Comparison of ENCODE assay signal across 21 cellular contexts in the genomic region with DNA sequence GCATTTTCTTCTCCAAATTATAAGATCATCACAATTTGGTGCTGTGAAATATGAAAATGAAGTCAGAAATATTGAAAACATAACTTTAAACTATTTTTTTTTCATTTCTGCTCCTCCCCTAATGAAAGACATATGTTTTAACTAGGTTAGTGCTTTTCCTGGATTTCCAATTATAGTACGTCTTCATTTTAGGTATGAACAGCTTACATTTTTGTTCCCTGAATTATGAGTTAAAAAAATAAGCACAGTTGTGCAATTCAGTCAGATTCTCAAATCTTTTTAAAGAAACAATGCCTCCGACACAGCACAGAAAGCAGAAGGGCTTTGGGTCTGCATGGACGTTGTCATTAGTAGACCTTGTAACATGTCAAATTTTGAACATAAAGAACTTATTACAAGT.
DNase-seq lines count a peak whose midpoint lies in the region; ATAC-seq and TF ChIP-seq lines count a peak whose summit lies in the region.
"Had no signal": no experiment of that assay in that cellular context is flagged by ENCODE, and none has a peak within 500 bp of the region (broad histone marks: within the 10 kb centered on the region; RNA-seq: fewer than 3 reads in every experiment).

No MANE protein-coding gene starts in this region.

- H3K9me3 ChIP-seq in smooth muscle cell (replicated peaks; ENCODE audit: low read depth), result no peaks in the 10 kb centered on the region
- no peaks in the 10 kb centered on the region for H3K9me3 ChIP-seq in Peyer's patch
- H3K9me3 ChIP-seq: breast epithelium, colonic mucosa, esophagus muscularis mucosa had no signal

- H3K4me2 ChIP-seq in smooth muscle cell, result peak overlapping the region; percentile 37

- ATAC-seq in SK-N-SH treated with all-trans-retinoic acid at 6 μM for 48 hours, result peak; percentile 71
- ATAC-seq: activated CD4-positive, CD25-positive, alpha-beta regulatory T cell treated with anti-CD3 and anti-CD28 coated beads, Interleukin-2, amount 50 U/mL, for 24 hours; activated CD8-positive, alpha-beta T cell treated with anti-CD3 and anti-CD28 coated beads, Interleukin-2, amount 10 ng/mL, durations not matched to agents 7 days and 5 days; left cardiac atrium; PC-3 had no signal

- TF ChIP-seq CTCF in smooth muscle cell (IDR thresholded peaks at IDR 0.05; ENCODE audit: borderline replicate concordance, insufficient read depth, poor library complexity, severe bottlenecking) (no peak), Peyer's patch (IDR thresholded peaks at IDR 0.05) (no peak)

- no peaks in the 10 kb centered on the region for H3K27me3 ChIP-seq in smooth muscle cell (ENCODE audit: low read depth)
- no peaks in the 10 kb centered on the region for H3K27me3 ChIP-seq in Peyer's patch
- H3K27me3 ChIP-seq: breast epithelium, colonic mucosa, esophagus muscularis mucosa had no signal

- no peak for TF ChIP-seq POLR2A in Peyer's patch (IDR thresholded peaks at IDR 0.05)

- H3K4me3 ChIP-seq in smooth muscle cell (no peak overlapping the region), Peyer's patch (no peak overlapping the region)
- H3K4me3 ChIP-seq: breast epithelium, colonic mucosa, esophagus muscularis mucosa had no signal

- no peak overlapping the region for H3K9ac ChIP-seq in smooth muscle cell (ENCODE audit: low read depth)

- peaks cover 8% of the 10 kb centered on the region for H3K4me1 ChIP-seq in smooth muscle cell (ENCODE audit: low read depth)
- H3K4me1 ChIP-seq in Peyer's patch, result no peaks in the 10 kb centered on the region
- H3K4me1 ChIP-seq: breast epithelium, colonic mucosa, esophagus muscularis mucosa had no signal

- peak overlapping the region; percentile 73 for H2AFZ ChIP-seq in smooth muscle cell (ENCODE audit: low read depth)

- WGBS in smooth muscle cell (ENCODE audit: low lambda C conversion rate), result 59% methylated on average over 3 of the region's 3 CpGs

- H3K27ac ChIP-seq in smooth muscle cell (ENCODE audit: low read depth) (no peak overlapping the region), Peyer's patch (no peak overlapping the region)
- H3K27ac ChIP-seq: colonic mucosa, esophagus muscularis mucosa had no signal

- H3K79me2 ChIP-seq in smooth muscle cell (ENCODE audit: low read depth), result no peaks in the 10 kb centered on the region

- H3F3A ChIP-seq in smooth muscle cell (ENCODE audit: low read depth), result peaks cover 6% of the 10 kb centered on the region

- H3K36me3 ChIP-seq in smooth muscle cell (ENCODE audit: low read depth) (no peaks in the 10 kb centered on the region), Peyer's patch (no peaks in the 10 kb centered on the region)
- H3K36me3 ChIP-seq: breast epithelium, colonic mucosa, esophagus muscularis mucosa had no signal

- no peaks in the 10 kb centered on the region for H4K20me1 ChIP-seq in smooth muscle cell (ENCODE audit: low read depth)

- peak; percentile 37 for DNase-seq in AG20443 (ENCODE audit: low spot score)
- DNase-seq in fibroblast of peridontal ligament (ENCODE audit: extremely low read depth), result peak; percentile 91
- DNase-seq in smooth muscle cell (lab: John Stamatoyannopoulos, UW; ENCODE audit: unreplicated experiment), result no peak
- DNase-seq in dermis blood vessel endothelial cell, result no peak
- DNase-seq in NCI-H2227 treated with DMSO at 0.1 percent for 48 hours (lab: John Stamatoyannopoulos, UW), result no peak
- no peak for DNase-seq in Peyer's patch
- DNase-seq: activated CD8-positive, alpha-beta T cell treated with anti-CD3 and anti-CD28 coated beads, Interleukin-2, amount 10 ng/mL, durations not matched to agents 7 days and 5 days; activated T-cell treated with anti-CD3 and anti-CD28 coated beads, Interleukin-2, amount 50 U/mL, for 1 hour; CD4-positive, CD25-positive, alpha-beta regulatory T cell; colonic mucosa; left cardiac atrium; NCI-H1105 treated with DMSO at 0.1 percent for 48 hours; NCI-H2081; NCI-H446 treated with DMSO at 0.1 percent for 48 hours; nucleus accumbens; PC-3; SHP77 had no signal

TF ChIP-seq in SK-N-SH treated with all-trans-retinoic acid at 6 μM for 48 hours, 23 proteins besides CTCF, POLR2A, EP300 and RAD21:
- TF ChIP-seq ISL1 (CRISPR knock-in tag; IDR thresholded peaks at IDR 0.05), result peak; percentile 49
- no peak for TF ChIP-seq BACH2 (CRISPR knock-in tag; IDR thresholded peaks at IDR 0.05; ENCODE audit: borderline replicate concordance)

Comparison
In these comparisons a context has a peak if more than half of its experiments do, and no peak if none do; other contexts are left out.
1. DNase-seq: peak in AG20443 (single experiment) and fibroblast of peridontal ligament (single experiment); none in smooth muscle cell (single experiment), dermis blood vessel endothelial cell (single experiment), NCI-H2227 treated with DMSO at 0.1 percent for 48 hours (single experiment) and Peyer's patch (0 of 3).